In genomic region chr18:76621782-76622495, GRCh38 we compare ENCODE assay signal across 12 cellular contexts.
DNase-seq lines count a peak whose midpoint lies in the region; ATAC-seq and FAIRE-seq lines count a peak whose summit lies in the region.
"Had no signal": no experiment of that assay in that cellular context is flagged by ENCODE, and none has a peak within 500 bp of the region (broad histone marks: within the 10 kb centered on the region; RNA-seq: fewer than 3 reads in every experiment).

No MANE protein-coding gene starts in this region.

- H3K27me3 ChIP-seq in GM23248 (replicated peaks; ENCODE audit: insufficient read depth) = no peaks in the 10 kb centered on the region

- H3K9ac ChIP-seq in GM23248 = peak overlapping the region; percentile 71

- in situ Hi-C loops in GM23248 (cut with MboI) = no loop called here

- FAIRE-seq in GM19239 (lab: Jason Lieb, UNC) = no peak

- H3K9me3 ChIP-seq in GM23248 (ENCODE audit: low read depth) = no peaks in the 10 kb centered on the region

- WGBS in GM23248 (ENCODE audit: low coverage in 1 of 2, low lambda C conversion rate in 2 of 2, missing lambda C conversion rate in 2 of 2), 2 experiments = 45 to 48% methylated on average over 12 of the region's 12 CpGs

- DNase-seq in GM23248 = peak; percentile 72
- DNase-seq in NCI-H69 (lab: John Stamatoyannopoulos, UW) = peak; percentile 78
- peak; percentile 22 for DNase-seq in fibroblast of gingiva (ENCODE audit: low read depth)
- DNase-seq in renal cortical epithelial cell (ENCODE audit: low read depth) = peak; percentile 73
- no peak for DNase-seq in DMS114 treated with DMSO at 0.1 percent for 48 hours (lab: John Stamatoyannopoulos, UW; ENCODE audit: unreplicated experiment)
- DNase-seq in GM19239 (ENCODE audit: insufficient read length, low spot score) = no peak
- no peak for DNase-seq in activated CD4-positive, alpha-beta T cell treated with anti-CD3 and anti-CD28 coated beads, Interleukin-2, amount 50 U/mL, for 4 hours
- DNase-seq: activated CD4-positive, alpha-beta memory T cell treated with anti-CD3 and anti-CD28 coated beads, Interleukin-2, amount 10 ng/mL, durations not matched to agents 7 days and 5 days; NCI-H1048; posterior cingulate gyrus; stimulated activated naive CD8-positive, alpha-beta T cell treated with anti-CD3 and anti-CD28 coated beads, Interleukin-15, Interleukin-2, amounts not matched to agents 100 U/mL and 50 U/mL, for 24 hours had no signal

- H3K9me2 ChIP-seq in GM23248 (ENCODE audit: insufficient read depth) = no peaks in the 10 kb centered on the region

- no peaks in the 10 kb centered on the region for H4K20me1 ChIP-seq in GM23248 (ENCODE audit: insufficient read depth)

- peak overlapping the region; percentile 67 for H3K4me3 ChIP-seq in GM23248

- H3K36me3 ChIP-seq in GM23248 (ENCODE audit: low read depth) = no peaks in the 10 kb centered on the region

- peaks cover 11% of the 10 kb centered on the region; the same call in 1 of the 2 replicates for H3F3A ChIP-seq in GM23248 (ENCODE audit: insufficient read depth)

- peak overlapping the region; percentile 93 for H2AFZ ChIP-seq in GM23248

- ATAC-seq in GM21529 (IDR thresholded peaks at IDR 0.05; ENCODE audit: unreplicated experiment) = no peak
- ATAC-seq: stimulated activated naive CD8-positive, alpha-beta T cell treated with anti-CD3 and anti-CD28 coated beads, Interleukin-15, Interleukin-2, amounts not matched to agents 100 U/mL and 50 U/mL, for 24 hours had no signal

- H3K4me2 ChIP-seq in GM23248 (ENCODE audit: unreplicated experiment) = peak overlapping the region; percentile 85

- peaks cover 27% of the 10 kb centered on the region for H3K4me1 ChIP-seq in GM23248 (ENCODE audit: insufficient read depth)

- H3K79me2 ChIP-seq in GM23248 (ENCODE audit: insufficient read depth) = no peaks in the 10 kb centered on the region

- H3K27ac ChIP-seq in GM23248 = peak overlapping the region; percentile 59; the same call in 1 of the 2 replicates

Comparison
In these comparisons a context has a peak if more than half of its experiments do, and no peak if none do; other contexts are left out.
1. DNase-seq: peak in GM23248 (single experiment), NCI-H69 (single experiment), fibroblast of gingiva (single experiment) and renal cortical epithelial cell (single experiment); none in DMS114 treated with DMSO at 0.1 percent for 48 hours (single experiment), GM19239 (single experiment) and activated CD4-positive, alpha-beta T cell treated with anti-CD3 and anti-CD28 coated beads, Interleukin-2, amount 50 U/mL, for 4 hours (0 of 2).